In genomic region chr2:200288670-200289429, GRCh38 we compare ENCODE assay signal across 17 cellular contexts. TPM values are rescaled to one million over a fixed set of nuclear protein-coding genes. Genes with fewer than 3 reads are reported as not detected.
DNase-seq lines count a peak whose midpoint lies in the region; ATAC-seq and TF ChIP-seq lines count a peak whose summit lies in the region.
"Had no signal": no experiment of that assay in that cellular context is flagged by ENCODE, and none has a peak within 500 bp of the region (broad histone marks: within the 10 kb centered on the region; RNA-seq: fewer than 3 reads in every experiment).

No MANE protein-coding gene starts in this region.

- peaks cover 0 to 26% (median 7%) of the 10 kb centered on the region in 9 donors for H3K9me3 Mint-ChIP-seq in naive thymus-derived CD8-positive, alpha-beta T cell
- H3K9me3 Mint-ChIP-seq: activated naive CD4-positive, alpha-beta T cell treated with anti-CD3 and anti-CD28 coated beads for 36 hours had no signal

- H3K9me3 ChIP-seq in body of pancreas, result no peaks in the 10 kb centered on the region
- H3K9me3 ChIP-seq: neutrophil, SJSA1, thyroid gland had no signal

- no peak overlapping the region for H3K4me3 Mint-ChIP-seq in naive thymus-derived CD8-positive, alpha-beta T cell
- H3K4me3 Mint-ChIP-seq: activated naive CD4-positive, alpha-beta T cell treated with anti-CD3 and anti-CD28 coated beads for 36 hours; CD8-positive, alpha-beta memory T cell had no signal

- POLR2A ChIA-PET in naive thymus-derived CD8-positive, alpha-beta T cell (lab: Charles Lee), result no interaction called here

- TF ChIP-seq CTCF in body of pancreas (IDR thresholded peaks at IDR 0.05) (no peak), fibroblast of villous mesenchyme (IDR thresholded peaks at IDR 0.05; ENCODE audit: insufficient read depth, low read depth, low read length) (no peak)

- no peak overlapping the region for H3K27ac ChIP-seq in body of pancreas
- H3K27ac ChIP-seq: brain microvascular endothelial cell, neutrophil, SJSA1, thyroid gland had no signal

- ATAC-seq in body of pancreas (peak; percentile 50), HG02840 (IDR thresholded peaks at IDR 0.05; ENCODE audit: low FRiP score, unreplicated experiment) (no peak)
- no peak for ATAC-seq in naive thymus-derived CD8-positive, alpha-beta T cell

- TF ChIP-seq POLR2A in body of pancreas (IDR thresholded peaks at IDR 0.05), result no peak

- H3K4me1 Mint-ChIP-seq in naive thymus-derived CD8-positive, alpha-beta T cell, result no peaks in the 10 kb centered on the region
- H3K4me1 Mint-ChIP-seq: CD8-positive, alpha-beta memory T cell had no signal

- DNase-seq in H4 (ENCODE audit: low spot score), result peak; percentile 70
- peak in 3 of 4 donors; percentile 16 to 21 (median 21) for DNase-seq in body of pancreas
- DNase-seq in fibroblast of villous mesenchyme (ENCODE audit: low read depth), result peak; percentile 89
- DNase-seq in stromal cell of bone marrow (ENCODE audit: low read depth), result peak; percentile 71
- no peak for DNase-seq in germinal center (ENCODE audit: low spot score)
- DNase-seq in naive thymus-derived CD8-positive, alpha-beta T cell, result no peak
- DNase-seq: activated CD4-positive, alpha-beta T cell treated with anti-CD3 and anti-CD28 coated beads for 4 hours; activated naive CD4-positive, alpha-beta T cell treated with anti-CD3 and anti-CD28 coated beads for 36 hours; brain microvascular endothelial cell; CD8-positive, alpha-beta memory T cell; effector CD4-positive, alpha-beta T cell; NCI-H1417 treated with DMSO at 0.1 percent for 48 hours; NCI-H345; thyroid gland had no signal

- peaks cover 9 to 48% (median 11%) of the 10 kb centered on the region in 5 donors for H3K27me3 Mint-ChIP-seq in naive thymus-derived CD8-positive, alpha-beta T cell

- intact Hi-C loops in body of pancreas (cut with DNase I), result no loop called here

- 40 to 47% methylated on average over 5 of the region's 5 CpGs for WGBS in body of pancreas, 2 donors

- no peak overlapping the region for H3K27ac Mint-ChIP-seq in naive thymus-derived CD8-positive, alpha-beta T cell
- H3K27ac Mint-ChIP-seq: activated naive CD4-positive, alpha-beta T cell treated with anti-CD3 and anti-CD28 coated beads for 36 hours; CD8-positive, alpha-beta memory T cell had no signal

- H3K27me3 ChIP-seq in body of pancreas, result no peaks in the 10 kb centered on the region
- H3K27me3 ChIP-seq: brain microvascular endothelial cell, thyroid gland had no signal

- H3K4me3 ChIP-seq in body of pancreas (no peak overlapping the region), fibroblast of villous mesenchyme (ENCODE audit: low read depth, low read length) (no peak overlapping the region)
- H3K4me3 ChIP-seq: SJSA1, thyroid gland had no signal

- no peaks in the 10 kb centered on the region for H3K4me1 ChIP-seq in body of pancreas
- H3K4me1 ChIP-seq: SJSA1, thyroid gland had no signal

- peaks cover 0 to 17% (median 0%) of the 10 kb centered on the region in 3 donors for H3K36me3 Mint-ChIP-seq in naive thymus-derived CD8-positive, alpha-beta T cell

- no peaks in the 10 kb centered on the region for H3K36me3 ChIP-seq in body of pancreas (replicated peaks in 1 of 2; ENCODE audit: insufficient read depth in 1 of 2, low read depth in 2 of 2)
- H3K36me3 ChIP-seq: brain microvascular endothelial cell, neutrophil, SJSA1, thyroid gland had no signal

RNA-seq across cellular contexts. Expression of gene SPATS2L, which starts 17.6 kb away (rescaled TPM):
- 55.5 and 68.1 TPM in 2 replicates for total RNA-seq in H4 (2014; rRNA removed; shearing (Covaris generic))
- 10 to 100 TPM; 39.2 to 49.8 TPM for total RNA-seq in body of pancreas
- 60.6 and 65.6 TPM in 2 replicates for total RNA-seq in fibroblast of villous mesenchyme
- 1 to 10 TPM; 1.7 to 2.6 TPM for total RNA-seq in naive thymus-derived CD8-positive, alpha-beta T cell
- 1 to 10 TPM in 2 of 3 donors, under 1 TPM in 1; 0.97 to 1.4 (median 1.3) TPM for polyA plus RNA-seq in naive thymus-derived CD8-positive, alpha-beta T cell

Comparison
In these comparisons a context has a peak if more than half of its experiments do, and no peak if none do; other contexts are left out.
1. DNase-seq: peak in H4 (single experiment), body of pancreas (3 of 4), fibroblast of villous mesenchyme (single experiment) and stromal cell of bone marrow (single experiment); none in germinal center (single experiment) and naive thymus-derived CD8-positive, alpha-beta T cell (0 of 10).
2. RNA of gene SPATS2L, which starts 17.6 kb away (total RNA-seq): 55.5 to 68.1 TPM in H4, 60.6 to 65.6 TPM in fibroblast of villous mesenchyme and 39.2 to 49.8 TPM in body of pancreas; 1.7 to 2.6 TPM in naive thymus-derived CD8-positive, alpha-beta T cell; every median in the first group is over 10 times any median in the second.